ENCODE assay signal across 8 cellular contexts in the genomic region with DNA sequence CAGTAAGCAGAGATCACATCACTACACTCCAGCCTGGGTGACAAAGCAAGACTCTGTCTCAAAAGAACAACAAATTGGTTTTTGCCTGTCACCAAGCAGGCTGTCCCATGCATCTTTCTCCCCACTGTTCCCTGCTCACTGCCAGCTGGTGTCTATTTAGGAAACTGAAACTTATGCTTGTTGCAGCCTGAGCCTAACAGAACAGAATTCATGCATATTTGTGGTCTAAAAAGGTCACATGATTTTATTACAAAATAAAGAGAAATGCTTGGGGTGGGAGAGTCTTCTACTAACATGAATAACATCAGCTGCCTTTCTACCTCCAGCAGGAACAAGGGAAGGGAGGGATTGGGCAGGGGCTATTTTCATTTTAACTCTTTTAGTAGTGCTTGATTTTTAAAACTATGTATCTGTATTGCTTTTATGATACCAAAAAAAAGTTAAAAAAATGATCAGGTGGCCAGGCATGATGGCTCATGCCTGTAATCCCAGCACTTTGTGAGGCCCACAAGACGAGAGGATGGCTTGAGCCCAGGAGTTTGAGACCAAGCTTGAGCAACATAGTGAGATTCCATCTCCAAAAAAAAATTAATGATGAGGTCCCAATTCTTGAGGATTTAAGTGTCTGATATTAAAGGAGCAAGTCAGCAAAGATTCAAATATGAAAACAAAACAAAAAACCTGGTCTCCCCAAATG. TPM values are rescaled to one million over a fixed set of nuclear protein-coding genes. Genes with fewer than 3 reads are reported as not detected.
DNase-seq lines count a peak whose midpoint lies in the region; ATAC-seq and TF ChIP-seq lines count a peak whose summit lies in the region.

No MANE protein-coding gene starts in this region.

- H3K27me3 Mint-ChIP-seq in activated naive CD4-positive, alpha-beta T cell treated with anti-CD3 and anti-CD28 coated beads, Interleukin-2, amount 10 ng/mL, durations not matched to agents 7 days and 5 days, result peaks cover 4% of the 10 kb centered on the region
- no peaks in the 10 kb centered on the region for H3K27me3 Mint-ChIP-seq in T-helper 17 cell

- ATAC-seq in T-helper 17 cell (no peak), HG03097 (IDR thresholded peaks at IDR 0.05; ENCODE audit: low FRiP score, unreplicated experiment) (no peak), GM21529 (IDR thresholded peaks at IDR 0.05; ENCODE audit: unreplicated experiment) (no peak)

- H3K36me3 Mint-ChIP-seq in activated naive CD4-positive, alpha-beta T cell treated with anti-CD3 and anti-CD28 coated beads, Interleukin-2, amount 10 ng/mL, durations not matched to agents 7 days and 5 days, result peaks cover 22% of the 10 kb centered on the region
- peaks cover 4% of the 10 kb centered on the region for H3K36me3 Mint-ChIP-seq in T-helper 17 cell (ENCODE audit: low read depth)

- peaks cover 22% of the 10 kb centered on the region for H4K20me1 ChIP-seq in osteoblast (ENCODE audit: insufficient read depth, low read length)

- H3K27me3 ChIP-seq in osteoblast (ENCODE audit: insufficient read depth, low read length), result no peaks in the 10 kb centered on the region

- H3K4me2 ChIP-seq in osteoblast (ENCODE audit: insufficient read depth, low read length), result peak overlapping the region; percentile 82

- H3K27ac Mint-ChIP-seq in activated naive CD4-positive, alpha-beta T cell treated with anti-CD3 and anti-CD28 coated beads, Interleukin-2, amount 10 ng/mL, durations not matched to agents 7 days and 5 days, result peak overlapping the region; percentile 98
- H3K27ac Mint-ChIP-seq in T-helper 17 cell, result peak overlapping the region; percentile 95

- H3K36me3 ChIP-seq in osteoblast (ENCODE audit: insufficient read depth, low read length), result peaks cover 27% of the 10 kb centered on the region

- H3K4me3 ChIP-seq in fibroblast of mammary gland (ENCODE audit: control insufficient read depth, low read depth, low read length) (peak overlapping the region; percentile 97), osteoblast (ENCODE audit: insufficient read depth, low read length) (peak overlapping the region; percentile 96)

- peak overlapping the region; percentile 89 for H3K27ac ChIP-seq in osteoblast (ENCODE audit: low read depth, low read length)

- no peak overlapping the region for H2AFZ ChIP-seq in osteoblast (ENCODE audit: low read length)

- no peak for TF ChIP-seq CTCF in fibroblast of mammary gland (conservative IDR thresholded peaks at IDR 0.05; ENCODE audit: control insufficient read depth, insufficient read depth, low read depth, low read length)
- TF ChIP-seq CTCF in osteoblast (IDR thresholded peaks at IDR 0.05; ENCODE audit: extremely low read depth, low read depth, low read length), result no peak

- H3K9me3 ChIP-seq in T-helper 17 cell (ENCODE audit: control insufficient read depth, low read length, poor library complexity, severe bottlenecking), result no peaks in the 10 kb centered on the region
- H3K9me3 ChIP-seq in osteoblast (ENCODE audit: low read depth, low read length), result no peaks in the 10 kb centered on the region

- H3K79me2 ChIP-seq in osteoblast (ENCODE audit: insufficient read depth, low read length), result peaks cover 53% of the 10 kb centered on the region

- H3K4me1 Mint-ChIP-seq in activated naive CD4-positive, alpha-beta T cell treated with anti-CD3 and anti-CD28 coated beads, Interleukin-2, amount 10 ng/mL, durations not matched to agents 7 days and 5 days, result peaks cover 32% of the 10 kb centered on the region
- H3K4me1 Mint-ChIP-seq in T-helper 17 cell, result peaks cover 20% of the 10 kb centered on the region

- peak overlapping the region; percentile 94 for H3K4me3 Mint-ChIP-seq in activated naive CD4-positive, alpha-beta T cell treated with anti-CD3 and anti-CD28 coated beads, Interleukin-2, amount 10 ng/mL, durations not matched to agents 7 days and 5 days
- peak overlapping the region; percentile 93 for H3K4me3 Mint-ChIP-seq in T-helper 17 cell

- DNase-seq in activated naive CD4-positive, alpha-beta T cell treated with anti-CD3 and anti-CD28 coated beads, Interleukin-2, amount 10 ng/mL, durations not matched to agents 7 days and 5 days, result peak; percentile 33
- DNase-seq in activated naive CD4-positive, alpha-beta T cell (lab: John Stamatoyannopoulos, UW), result no peak
- DNase-seq in T-helper 17 cell (no peak), fibroblast of mammary gland (ENCODE audit: low read depth) (peak; percentile 86), osteoblast (ENCODE audit: insufficient read length, low spot score, missing footprints) (peak; percentile 54), DMS 273 (lab: John Stamatoyannopoulos, UW; ENCODE audit: unreplicated experiment) (no peak)

- H3K4me1 ChIP-seq in osteoblast (ENCODE audit: insufficient read depth, low read length), result peaks cover 16% of the 10 kb centered on the region

- CTCF ChIA-PET in activated naive CD4-positive, alpha-beta T cell treated with anti-CD3 and anti-CD28 coated beads, Interleukin-2, amount 10 ng/mL, durations not matched to agents 7 days and 5 days (lab: Charles Lee), result interaction anchor here (0.8 to 3.0 kb wide), 8 partner anchors 14 to 163 kb away, joined by 3 to 21 read pairs (median 3); a partner anchor contains a TSS

- H3K9me3 Mint-ChIP-seq in activated naive CD4-positive, alpha-beta T cell treated with anti-CD3 and anti-CD28 coated beads, Interleukin-2, amount 10 ng/mL, durations not matched to agents 7 days and 5 days, result no peaks in the 10 kb centered on the region

RNA-seq across cellular contexts. Expression of a gene that starts 0.9 kb away (rescaled TPM):
- 100 to 1,000 TPM; 116 to 145 TPM for total RNA-seq in T-helper 17 cell
- 567 and 652 TPM in 2 replicates for total RNA-seq in osteoblast

RNA-seq across cellular contexts. Expression of a gene that starts 3.7 kb away (rescaled TPM):
- not detected for total RNA-seq in T-helper 17 cell
- total RNA-seq in osteoblast, result not detected in 2 replicates

RNA-seq across cellular contexts. Expression of a gene that starts 20.3 kb away (rescaled TPM):
- total RNA-seq in T-helper 17 cell (10 to 100 TPM; 44.9 to 49.8 TPM), osteoblast (not detected in 2 replicates)

RNA-seq across cellular contexts. Expression of a gene that starts 25.2 kb away (rescaled TPM):
- total RNA-seq in T-helper 17 cell, result 100 to 1,000 TPM in 1 of 2 donors, 10 to 100 TPM in 1; 81.1 to 108 TPM
- total RNA-seq in osteoblast, result 10.5 and 19.2 TPM in 2 replicates

RNA-seq across cellular contexts. Expression of a gene that starts 43.2 kb away (rescaled TPM):
- 10 to 100 TPM; 47.4 to 53.4 TPM for total RNA-seq in T-helper 17 cell
- total RNA-seq in osteoblast, result 82.5 and 83.7 TPM in 2 replicates

Comparison
In these comparisons a context has a peak if more than half of its experiments do, and no peak if none do; other contexts are left out.
1. DNase-seq: peak in activated naive CD4-positive, alpha-beta T cell treated with anti-CD3 and anti-CD28 coated beads, Interleukin-2, amount 10 ng/mL, durations not matched to agents 7 days and 5 days (single experiment), fibroblast of mammary gland (single experiment) and osteoblast (single experiment); none in activated naive CD4-positive, alpha-beta T cell (0 of 4), T-helper 17 cell (0 of 3) and DMS 273 (single experiment).
2. RNA of a gene that starts 20.3 kb away (total RNA-seq): 44.9 to 49.8 TPM in T-helper 17 cell; not detected in osteoblast; every median in the first group is over 10 times any median in the second.